ENCODE assay signal across 2 cellular contexts in the genomic region with DNA sequence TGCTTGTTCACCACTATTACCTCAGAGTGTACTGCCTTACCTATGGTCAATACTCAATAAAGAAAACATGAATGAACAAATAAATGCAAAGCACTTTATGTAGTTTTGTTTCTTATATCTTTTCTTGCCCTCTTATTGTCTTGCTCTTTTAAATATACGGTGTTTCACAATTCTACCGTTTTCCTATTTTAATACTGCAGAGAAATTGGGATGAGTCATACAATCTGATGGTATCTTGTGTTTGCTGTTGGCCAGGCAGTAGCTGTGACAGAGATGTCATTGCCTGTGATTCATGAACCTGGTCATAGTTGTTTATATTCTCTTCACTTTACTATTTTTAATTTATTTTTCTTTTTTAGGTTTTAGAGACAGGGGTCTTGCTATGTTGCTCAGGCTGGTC.
A peak's percentile ranks its signal among the peaks of the same experiment; 100 is the strongest.
TF ChIP-seq lines count a peak whose summit lies in the region.

No MANE protein-coding gene starts in this region.

TF ChIP-seq in HCT116, 20 proteins besides CTCF, POLR2A, EP300 and RAD21:
- TF ChIP-seq SRF (IDR thresholded peaks at IDR 0.05; ENCODE audit: low read depth): no peak
- TF ChIP-seq JUND (IDR thresholded peaks at IDR 0.05): no peak
- TF ChIP-seq, protein P1, sequence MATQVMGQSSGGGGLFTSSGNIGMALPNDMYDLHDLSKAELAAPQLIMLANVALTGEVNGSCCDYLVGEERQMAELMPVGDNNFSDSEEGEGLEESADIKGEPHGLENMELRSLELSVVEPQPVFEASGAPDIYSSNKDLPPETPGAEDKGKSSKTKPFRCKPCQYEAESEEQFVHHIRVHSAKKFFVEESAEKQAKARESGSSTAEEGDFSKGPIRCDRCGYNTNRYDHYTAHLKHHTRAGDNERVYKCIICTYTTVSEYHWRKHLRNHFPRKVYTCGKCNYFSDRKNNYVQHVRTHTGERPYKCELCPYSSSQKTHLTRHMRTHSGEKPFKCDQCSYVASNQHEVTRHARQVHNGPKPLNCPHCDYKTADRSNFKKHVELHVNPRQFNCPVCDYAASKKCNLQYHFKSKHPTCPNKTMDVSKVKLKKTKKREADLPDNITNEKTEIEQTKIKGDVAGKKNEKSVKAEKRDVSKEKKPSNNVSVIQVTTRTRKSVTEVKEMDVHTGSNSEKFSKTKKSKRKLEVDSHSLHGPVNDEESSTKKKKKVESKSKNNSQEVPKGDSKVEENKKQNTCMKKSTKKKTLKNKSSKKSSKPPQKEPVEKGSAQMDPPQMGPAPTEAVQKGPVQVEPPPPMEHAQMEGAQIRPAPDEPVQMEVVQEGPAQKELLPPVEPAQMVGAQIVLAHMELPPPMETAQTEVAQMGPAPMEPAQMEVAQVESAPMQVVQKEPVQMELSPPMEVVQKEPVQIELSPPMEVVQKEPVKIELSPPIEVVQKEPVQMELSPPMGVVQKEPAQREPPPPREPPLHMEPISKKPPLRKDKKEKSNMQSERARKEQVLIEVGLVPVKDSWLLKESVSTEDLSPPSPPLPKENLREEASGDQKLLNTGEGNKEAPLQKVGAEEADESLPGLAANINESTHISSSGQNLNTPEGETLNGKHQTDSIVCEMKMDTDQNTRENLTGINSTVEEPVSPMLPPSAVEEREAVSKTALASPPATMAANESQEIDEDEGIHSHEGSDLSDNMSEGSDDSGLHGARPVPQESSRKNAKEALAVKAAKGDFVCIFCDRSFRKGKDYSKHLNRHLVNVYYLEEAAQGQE (IDR thresholded peaks at IDR 0.05; ENCODE audit: low read depth): no peak
- TF ChIP-seq, protein P2, sequence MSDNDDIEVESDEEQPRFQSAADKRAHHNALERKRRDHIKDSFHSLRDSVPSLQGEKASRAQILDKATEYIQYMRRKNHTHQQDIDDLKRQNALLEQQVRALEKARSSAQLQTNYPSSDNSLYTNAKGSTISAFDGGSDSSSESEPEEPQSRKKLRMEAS (IDR thresholded peaks at IDR 0.05): no peak
- no peak for TF ChIP-seq EZH2phosphoT487 (IDR thresholded peaks at IDR 0.05; ENCODE audit: borderline replicate concordance)
- no peak for TF ChIP-seq SIN3A (IDR thresholded peaks at IDR 0.05; ENCODE audit: low read depth)
- TF ChIP-seq ZFX (IDR thresholded peaks at IDR 0.05): no peak
- no peak for TF ChIP-seq CEBPB (IDR thresholded peaks at IDR 0.05; ENCODE audit: low read depth)
- no peak for TF ChIP-seq TCF7L2 (IDR thresholded peaks at IDR 0.05; ENCODE audit: borderline replicate concordance, extremely low read depth, insufficient read depth, insufficient read length)
- TF ChIP-seq, protein P3, sequence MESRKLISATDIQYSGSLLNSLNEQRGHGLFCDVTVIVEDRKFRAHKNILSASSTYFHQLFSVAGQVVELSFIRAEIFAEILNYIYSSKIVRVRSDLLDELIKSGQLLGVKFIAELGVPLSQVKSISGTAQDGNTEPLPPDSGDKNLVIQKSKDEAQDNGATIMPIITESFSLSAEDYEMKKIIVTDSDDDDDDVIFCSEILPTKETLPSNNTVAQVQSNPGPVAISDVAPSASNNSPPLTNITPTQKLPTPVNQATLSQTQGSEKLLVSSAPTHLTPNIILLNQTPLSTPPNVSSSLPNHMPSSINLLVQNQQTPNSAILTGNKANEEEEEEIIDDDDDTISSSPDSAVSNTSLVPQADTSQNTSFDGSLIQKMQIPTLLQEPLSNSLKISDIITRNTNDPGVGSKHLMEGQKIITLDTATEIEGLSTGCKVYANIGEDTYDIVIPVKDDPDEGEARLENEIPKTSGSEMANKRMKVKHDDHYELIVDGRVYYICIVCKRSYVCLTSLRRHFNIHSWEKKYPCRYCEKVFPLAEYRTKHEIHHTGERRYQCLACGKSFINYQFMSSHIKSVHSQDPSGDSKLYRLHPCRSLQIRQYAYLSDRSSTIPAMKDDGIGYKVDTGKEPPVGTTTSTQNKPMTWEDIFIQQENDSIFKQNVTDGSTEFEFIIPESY (IDR thresholded peaks at IDR 0.05; ENCODE audit: extremely low read depth, insufficient replicate concordance, low read length): no peak
- TF ChIP-seq ELF1 (IDR thresholded peaks at IDR 0.05; ENCODE audit: borderline replicate concordance, low read depth): no peak
- no peak for TF ChIP-seq CBX3 (IDR thresholded peaks at IDR 0.05; ENCODE audit: low read depth)

TF ChIP-seq in endothelial cell of umbilical vein, 7 proteins besides CTCF, POLR2A, EP300 and RAD21:
- TF ChIP-seq, protein P2 (IDR thresholded peaks at IDR 0.05; ENCODE audit: insufficient read depth, insufficient read length): no peak
- TF ChIP-seq GATA2 (IDR thresholded peaks at IDR 0.05; ENCODE audit: insufficient read depth, insufficient read length, low read depth, low read length) (peak; percentile 62), MYC (IDR thresholded peaks at IDR 0.05; ENCODE audit: low read depth, low read length) (no peak), FOS (IDR thresholded peaks at IDR 0.05; ENCODE audit: borderline replicate concordance, insufficient read depth, low read length) (peak; percentile 81), POLR2AphosphoS5 (IDR thresholded peaks at IDR 0.05; ENCODE audit: insufficient read depth, low read depth, low read length) (no peak), JUN (IDR thresholded peaks at IDR 0.05; ENCODE audit: borderline replicate concordance, insufficient read depth, insufficient read length, low read depth) (peak; percentile 71), EZH2 (IDR thresholded peaks at IDR 0.05; ENCODE audit: borderline replicate concordance, low read depth, low read length, severe bottlenecking) (no peak)
TF ChIP-seq in endothelial cell of umbilical vein: peak in this region for 3.
